23 cellular contexts compared by ENCODE assay signal in genomic region chr3:53303549-53303948, GRCh38. TPM values are rescaled to one million over a fixed set of nuclear protein-coding genes. Genes with fewer than 3 reads are reported as not detected.
DNase-seq lines count a peak whose midpoint lies in the region; ATAC-seq lines count a peak whose summit lies in the region.
"Had no signal": no experiment of that assay in that cellular context is flagged by ENCODE, and none has a peak within 500 bp of the region (broad histone marks: within the 10 kb centered on the region; RNA-seq: fewer than 3 reads in every experiment).

No MANE protein-coding gene starts in this region.

- H3K27ac Mint-ChIP-seq in activated naive CD4-positive, alpha-beta T cell treated with anti-CD3 and anti-CD28 coated beads, Interleukin-2, amount 50 U/mL, for 72 hours: peak overlapping the region; percentile 67
- no peak overlapping the region for H3K27ac Mint-ChIP-seq in activated naive CD4-positive, alpha-beta T cell treated with anti-CD3 and anti-CD28 coated beads for 36 hours
- H3K27ac Mint-ChIP-seq in effector memory CD8-positive, alpha-beta T cell: peak overlapping the region; percentile 30 to 69
- H3K27ac Mint-ChIP-seq: activated CD4-positive, alpha-beta memory T cell treated with anti-CD3 and anti-CD28 coated beads, Interleukin-2, amount 10 ng/mL, durations not matched to agents 7 days and 5 days had no signal

- H3K14ac ChIP-seq in mesenchymal stem cell (ENCODE audit: low read length in 2 of 2): no peak overlapping the region

- no peak overlapping the region for H3K23ac ChIP-seq in mesenchymal stem cell (ENCODE audit: low read length in 2 of 2)

- no peak overlapping the region for H3K4me3 Mint-ChIP-seq in activated naive CD4-positive, alpha-beta T cell treated with anti-CD3 and anti-CD28 coated beads for 36 hours
- H3K4me3 Mint-ChIP-seq in effector memory CD8-positive, alpha-beta T cell: no peak overlapping the region
- H3K4me3 Mint-ChIP-seq: activated CD4-positive, alpha-beta memory T cell treated with anti-CD3 and anti-CD28 coated beads, Interleukin-2, amount 10 ng/mL, durations not matched to agents 7 days and 5 days; nephron had no signal

- ATAC-seq in activated naive CD4-positive, alpha-beta T cell treated with anti-CD3 and anti-CD28 coated beads, Interleukin-2, amount 50 U/mL, for 72 hours: no peak
- no peak for ATAC-seq in effector memory CD8-positive, alpha-beta T cell (replicated peaks)
- ATAC-seq in GM21786 (IDR thresholded peaks at IDR 0.05; ENCODE audit: unreplicated experiment) (no peak), GM21576 (IDR thresholded peaks at IDR 0.05; ENCODE audit: unreplicated experiment) (no peak)
- ATAC-seq: A549, left colon had no signal

- no peak overlapping the region for H4K8ac ChIP-seq in mesenchymal stem cell (ENCODE audit: low read length)

- intact Hi-C loops in activated naive CD4-positive, alpha-beta T cell treated with anti-CD3 and anti-CD28 coated beads for 36 hours (cut with micrococcal nuclease): no loop called here

- H3K18ac ChIP-seq in mesenchymal stem cell (ENCODE audit: low read depth in 1 of 2, low read length in 2 of 2): no peak overlapping the region

- no peaks in the 10 kb centered on the region for H3K27me3 ChIP-seq in mesenchymal stem cell (ENCODE audit: control insufficient read depth in 1 of 2, insufficient read depth in 1 of 2, low read length in 2 of 2)
- H3K27me3 ChIP-seq: BE2C, upper lobe of left lung had no signal

- no peak overlapping the region for H2BK120ac ChIP-seq in mesenchymal stem cell (ENCODE audit: low read depth, low read length)

- no peak overlapping the region for H4K91ac ChIP-seq in mesenchymal stem cell (ENCODE audit: low read length)

- no peak overlapping the region for H3K4me3 ChIP-seq in mesenchymal stem cell (ENCODE audit: insufficient read depth in 1 of 2, low read depth in 1 of 2, low read length in 2 of 2)
- H3K4me3 ChIP-seq: A549, smooth muscle cell, upper lobe of left lung had no signal

- peak overlapping the region; percentile 24 for H3K9ac ChIP-seq in mesenchymal stem cell (ENCODE audit: low read length)

- peaks cover 0 to 4% of the 10 kb centered on the region in 2 donors for H3K36me3 Mint-ChIP-seq in activated naive CD4-positive, alpha-beta T cell treated with anti-CD3 and anti-CD28 coated beads, Interleukin-2, amount 50 U/mL, for 72 hours
- peaks cover 5% of the 10 kb centered on the region for H3K36me3 Mint-ChIP-seq in activated naive CD4-positive, alpha-beta T cell treated with anti-CD3 and anti-CD28 coated beads for 36 hours (ENCODE audit: low read depth)
- H3K36me3 Mint-ChIP-seq in effector memory CD8-positive, alpha-beta T cell (ENCODE audit: insufficient read depth): peaks cover 63% of the 10 kb centered on the region

- DNase-seq in activated naive CD4-positive, alpha-beta T cell treated with anti-CD3 and anti-CD28 coated beads, Interleukin-2, amount 50 U/mL, for 72 hours (ENCODE audit: low spot score in 2 of 2): no peak
- DNase-seq in activated naive CD4-positive, alpha-beta T cell treated with anti-CD3 and anti-CD28 coated beads for 36 hours: no peak
- no peak for DNase-seq in effector memory CD8-positive, alpha-beta T cell
- no peak for DNase-seq in mesenchymal stem cell
- DNase-seq in activated CD4-positive, alpha-beta T cell treated with anti-CD3 and anti-CD28 coated beads, Interleukin-2, amount 50 U/mL, for 4 hours: no peak
- DNase-seq: activated CD4-positive, alpha-beta memory T cell treated with anti-CD3 and anti-CD28 coated beads, Interleukin-2, amount 10 ng/mL, durations not matched to agents 7 days and 5 days; activated CD4-positive, CD25-positive, alpha-beta regulatory T cell; activated naive CD4-positive, alpha-beta T cell; BE2C; cortex of kidney; DND-41; glutamatergic neuron; left colon; NCI-H1048; NCI-H1930; stimulated activated naive CD4-positive, alpha-beta T cell treated with Interleukin-2 at 50 U/mL for 16 hours had no signal

- no peak overlapping the region for H2AK5ac ChIP-seq in mesenchymal stem cell (ENCODE audit: low read length, severe bottlenecking)

- H2BK15ac ChIP-seq in mesenchymal stem cell (ENCODE audit: low read depth, poor library complexity, severe bottlenecking): no peak overlapping the region

- H2BK12ac ChIP-seq in mesenchymal stem cell (ENCODE audit: low read length in 2 of 2): no peak overlapping the region

- no peak overlapping the region for H2BK5ac ChIP-seq in mesenchymal stem cell (ENCODE audit: low read depth, low read length, poor library complexity, severe bottlenecking)

- H3K4me2 ChIP-seq in mesenchymal stem cell (ENCODE audit: low read length, poor library complexity, severe bottlenecking): no peak overlapping the region
- H3K4me2 ChIP-seq: A549, smooth muscle cell had no signal

- H3K27me3 Mint-ChIP-seq in activated naive CD4-positive, alpha-beta T cell treated with anti-CD3 and anti-CD28 coated beads for 36 hours (ENCODE audit: low read depth): no peaks in the 10 kb centered on the region
- no peaks in the 10 kb centered on the region for H3K27me3 Mint-ChIP-seq in effector memory CD8-positive, alpha-beta T cell
- H3K27me3 Mint-ChIP-seq: activated CD4-positive, alpha-beta memory T cell treated with anti-CD3 and anti-CD28 coated beads, Interleukin-2, amount 10 ng/mL, durations not matched to agents 7 days and 5 days had no signal

- H3K4me1 ChIP-seq in mesenchymal stem cell (ENCODE audit: control insufficient read depth, insufficient read depth, low read depth, low read length): peaks cover 1% of the 10 kb centered on the region
- H3K4me1 ChIP-seq: BE2C had no signal

- 96% methylated on average over 3 of the region's 3 CpGs for WGBS in mesenchymal stem cell

- H3K36me3 ChIP-seq in mesenchymal stem cell (ENCODE audit: control insufficient read depth in 1 of 2, insufficient read depth in 2 of 2, low read depth in 1 of 2, low read length in 2 of 2): peaks cover 22 to 64% of the 10 kb centered on the region in 2 experiments

- no peak overlapping the region for H2AFZ ChIP-seq in mesenchymal stem cell (ENCODE audit: low read depth, low read length)

- H3K9me3 Mint-ChIP-seq in activated naive CD4-positive, alpha-beta T cell treated with anti-CD3 and anti-CD28 coated beads, Interleukin-2, amount 50 U/mL, for 72 hours: no peaks in the 10 kb centered on the region
- H3K9me3 Mint-ChIP-seq in activated naive CD4-positive, alpha-beta T cell treated with anti-CD3 and anti-CD28 coated beads for 36 hours: no peaks in the 10 kb centered on the region
- no peaks in the 10 kb centered on the region for H3K9me3 Mint-ChIP-seq in effector memory CD8-positive, alpha-beta T cell
- H3K9me3 Mint-ChIP-seq: activated CD4-positive, alpha-beta memory T cell treated with anti-CD3 and anti-CD28 coated beads, Interleukin-2, amount 10 ng/mL, durations not matched to agents 7 days and 5 days; nephron had no signal

- H3K4ac ChIP-seq in mesenchymal stem cell (ENCODE audit: low read depth in 1 of 2, low read length in 2 of 2): no peak overlapping the region

- no peaks in the 10 kb centered on the region for H3K9me3 ChIP-seq in mesenchymal stem cell (ENCODE audit: control insufficient read depth, low read length)
- H3K9me3 ChIP-seq: A549, BE2C, upper lobe of left lung had no signal

- H3K4me1 Mint-ChIP-seq in activated naive CD4-positive, alpha-beta T cell treated with anti-CD3 and anti-CD28 coated beads for 36 hours (ENCODE audit: low read depth): peaks cover 3% of the 10 kb centered on the region
- peaks cover 3 to 5% of the 10 kb centered on the region in 2 donors for H3K4me1 Mint-ChIP-seq in effector memory CD8-positive, alpha-beta T cell (ENCODE audit: low read depth in 2 of 2)
- H3K4me1 Mint-ChIP-seq: nephron had no signal

- H3K79me1 ChIP-seq in mesenchymal stem cell (replicated peaks; ENCODE audit: low read length, poor library complexity, severe bottlenecking): peaks cover 14% of the 10 kb centered on the region

- H3K27ac ChIP-seq in mesenchymal stem cell (ENCODE audit: low read length, poor library complexity, severe bottlenecking) (no peak overlapping the region), temporal lobe (ENCODE audit: low read depth, low read length) (peak overlapping the region; percentile 28)
- H3K27ac ChIP-seq: A549, upper lobe of left lung had no signal

- CTCF ChIA-PET in activated naive CD4-positive, alpha-beta T cell treated with anti-CD3 and anti-CD28 coated beads for 36 hours (lab: Charles Lee): no interaction called here

RNA-seq across cellular contexts. Expression of gene DCP1A, which starts 43.8 kb away (rescaled TPM):
- 10 to 100 TPM; 35.4 to 36.7 TPM for total RNA-seq in activated naive CD4-positive, alpha-beta T cell treated with anti-CD3 and anti-CD28 coated beads, Interleukin-2, amount 50 U/mL, for 72 hours
- total RNA-seq in activated naive CD4-positive, alpha-beta T cell treated with anti-CD3 and anti-CD28 coated beads for 36 hours: 10 to 100 TPM; 23.8 to 25.0 TPM
- polyA plus RNA-seq in mesenchymal stem cell (2013, experiment 1 of 2): 24.1 TPM
- polyA plus RNA-seq in mesenchymal stem cell (2013, experiment 2 of 2): 23.0 TPM
- total RNA-seq in temporal lobe: 13.3 TPM

RNA-seq across cellular contexts. Expression of gene TKT, which starts 47.7 kb away (rescaled TPM):
- 100 to 1,000 TPM; 258 to 359 TPM for total RNA-seq in activated naive CD4-positive, alpha-beta T cell treated with anti-CD3 and anti-CD28 coated beads, Interleukin-2, amount 50 U/mL, for 72 hours
- 100 to 1,000 TPM; 316 to 322 TPM for total RNA-seq in activated naive CD4-positive, alpha-beta T cell treated with anti-CD3 and anti-CD28 coated beads for 36 hours
- 359 TPM for polyA plus RNA-seq in mesenchymal stem cell (2013, experiment 1 of 2)
- polyA plus RNA-seq in mesenchymal stem cell (2013, experiment 2 of 2): 363 TPM
- total RNA-seq in temporal lobe: 95.1 TPM
